ENCODE assay signal across 31 cellular contexts in genomic region chr3:5758699-5759098, GRCh38.
"Had no signal": no experiment of that assay in that cellular context is flagged by ENCODE, and none has a peak within 500 bp of the region (broad histone marks: within the 10 kb centered on the region; RNA-seq: fewer than 3 reads in every experiment).

No MANE protein-coding gene starts in this region.

- H3K4me1 ChIP-seq: esophagus muscularis mucosa, foreskin keratinocyte, gastrocnemius medialis, heart left ventricle had no signal

- H3K4me3 ChIP-seq: esophagus muscularis mucosa, gastrocnemius medialis, heart left ventricle had no signal

- H3K9me3 ChIP-seq: esophagus muscularis mucosa, gastrocnemius medialis, heart left ventricle had no signal

- H3K4me3 Mint-ChIP-seq: activated B cell treated with CpG ODN at 0.5 μM for 24 hours; activated CD8-positive, alpha-beta T cell treated with anti-CD3 and anti-CD28 coated beads for 36 hours; activated naive CD8-positive, alpha-beta T cell; effector memory CD8-positive, alpha-beta T cell; T-helper 17 cell; T-helper 2 cell treated with Interferon-gamma antibody and Interleukin-4, amounts not matched to agents 5 μg/mL and 100 μg/mL, for 36 hours had no signal

- H3K27me3 ChIP-seq: brain microvascular endothelial cell, esophagus muscularis mucosa, foreskin keratinocyte, gastrocnemius medialis, heart left ventricle had no signal

- DNase-seq: activated B cell treated with CpG ODN at 0.5 μM for 24 hours; activated CD4-positive, alpha-beta T cell treated with anti-CD3 and anti-CD28 coated beads for 48 hours; activated CD4-positive, alpha-beta T cell treated with anti-CD3 and anti-CD28 coated beads, Interleukin-2, amount 50 U/mL, for 1 hour; activated CD4-positive, alpha-beta T cell treated with anti-CD3 and anti-CD28 coated beads, Interleukin-2, amount 50 U/mL, for 48 hours; activated CD8-positive, alpha-beta memory T cell treated with anti-CD3 and anti-CD28 coated beads for 24 hours; activated CD8-positive, alpha-beta T cell treated with anti-CD3 and anti-CD28 coated beads for 36 hours; activated gamma-delta T cell; activated naive CD4-positive, alpha-beta T cell treated with anti-CD3 and anti-CD28 coated beads, Interleukin-2, amount 50 U/mL, for 16 hours; activated naive CD4-positive, alpha-beta T cell treated with Interleukin-2 at 50 U/mL for 16 hours; activated T-cell treated with anti-CD3 and anti-CD28 coated beads, Interleukin-2, amount 50 U/mL, for 48 hours; amniotic stem cell; brain microvascular endothelial cell; cortex of kidney; dermis blood vessel endothelial cell; effector CD4-positive, alpha-beta T cell; effector memory CD8-positive, alpha-beta T cell; erythroblast; foreskin keratinocyte; gastrocnemius medialis; glutamatergic neuron; heart left ventricle; T-helper 1 cell; T-helper 17 cell; T1000; WERI-Rb-1 had no signal

- H3K9me3 Mint-ChIP-seq: activated B cell treated with CpG ODN at 0.5 μM for 24 hours; activated CD8-positive, alpha-beta T cell treated with anti-CD3 and anti-CD28 coated beads for 36 hours; T-helper 2 cell treated with Interferon-gamma antibody and Interleukin-4, amounts not matched to agents 5 μg/mL and 100 μg/mL, for 36 hours had no signal

- H3K27me3 Mint-ChIP-seq: activated B cell treated with CpG ODN at 0.5 μM for 24 hours; activated CD8-positive, alpha-beta T cell treated with anti-CD3 and anti-CD28 coated beads for 36 hours; activated naive CD8-positive, alpha-beta T cell; effector memory CD8-positive, alpha-beta T cell; T-helper 17 cell had no signal

- H3K27ac Mint-ChIP-seq: activated B cell treated with CpG ODN at 0.5 μM for 24 hours; activated CD8-positive, alpha-beta T cell treated with anti-CD3 and anti-CD28 coated beads for 36 hours; activated naive CD8-positive, alpha-beta T cell; effector memory CD8-positive, alpha-beta T cell; T-helper 17 cell; T-helper 2 cell treated with Interferon-gamma antibody and Interleukin-4, amounts not matched to agents 5 μg/mL and 100 μg/mL, for 36 hours had no signal

- H3K4me1 Mint-ChIP-seq: activated B cell treated with CpG ODN at 0.5 μM for 24 hours, T-helper 17 cell had no signal

- H3K36me3 Mint-ChIP-seq: activated naive CD8-positive, alpha-beta T cell had no signal

- FAIRE-seq: astrocyte, colon had no signal

- H3K27ac ChIP-seq: brain microvascular endothelial cell, esophagus muscularis mucosa, foreskin keratinocyte, gastrocnemius medialis, heart left ventricle, WERI-Rb-1 had no signal

- ATAC-seq: activated CD4-positive, CD25-positive, alpha-beta regulatory T cell treated with anti-CD3 and anti-CD28 coated beads, Interleukin-2, amount 50 U/mL, for 24 hours; activated CD8-positive, alpha-beta T cell treated with anti-CD3 and anti-CD28 coated beads for 36 hours; effector memory CD8-positive, alpha-beta T cell; foreskin keratinocyte; gastrocnemius medialis; heart left ventricle; T-helper 17 cell had no signal

- H3K36me3 ChIP-seq: brain microvascular endothelial cell, esophagus muscularis mucosa, gastrocnemius medialis, heart left ventricle, WERI-Rb-1 had no signal
